9 cellular contexts compared by ENCODE assay signal in the genomic region with DNA sequence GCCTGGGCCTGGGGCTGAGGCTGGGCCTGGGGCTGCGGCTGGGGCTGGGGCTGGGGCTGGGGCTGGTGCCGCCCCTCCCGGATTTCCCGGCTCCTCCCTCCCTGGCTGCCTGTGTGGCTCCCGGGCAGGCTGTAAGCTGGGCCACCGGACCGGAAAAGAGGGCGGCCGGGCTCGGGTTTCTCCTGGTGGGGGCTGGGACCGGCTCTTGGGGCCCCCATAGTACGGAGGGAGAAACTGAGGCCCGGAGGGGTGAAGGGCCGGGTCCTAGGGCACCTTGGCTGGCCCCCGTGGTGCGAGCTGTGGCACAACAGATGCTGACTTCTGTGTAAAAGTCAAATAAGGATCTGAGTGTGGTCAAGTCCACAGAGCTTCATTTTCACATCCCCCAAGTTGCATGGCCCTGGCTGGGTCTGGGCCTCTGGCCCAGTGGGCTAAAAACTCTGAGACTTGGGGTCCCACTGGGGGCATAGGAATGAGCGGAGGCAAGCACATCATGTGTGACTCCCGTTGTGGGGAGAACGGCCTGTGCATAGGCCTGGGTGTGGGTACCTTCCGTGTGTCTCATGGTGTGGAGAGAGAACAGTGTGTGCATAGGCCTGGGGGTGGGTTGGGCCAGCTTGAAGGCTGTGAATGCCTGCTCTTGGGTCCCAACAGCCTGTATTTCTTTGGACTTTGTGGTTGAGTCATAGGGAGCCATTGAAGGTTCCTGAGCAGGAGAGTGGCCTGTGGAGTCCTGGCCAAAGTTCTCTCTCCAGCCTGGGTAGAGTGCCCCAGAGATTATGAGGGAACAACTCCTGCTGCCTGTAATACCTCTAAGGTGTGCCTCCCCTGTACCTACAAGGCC.
DNase-seq lines count a peak whose midpoint lies in the region; ATAC-seq and TF ChIP-seq lines count a peak whose summit lies in the region.
"Had no signal": no experiment of that assay in that cellular context is flagged by ENCODE, and none has a peak within 500 bp of the region (broad histone marks: within the 10 kb centered on the region; RNA-seq: fewer than 3 reads in every experiment).

No MANE protein-coding gene starts in this region.

- peaks cover 32 to 67% of the 10 kb centered on the region in 2 donors for H3K4me1 ChIP-seq in thoracic aorta (ENCODE audit: control insufficient read depth in 1 of 2, low read depth in 2 of 2)
- H3K4me1 ChIP-seq in Karpas-422 (ENCODE audit: low read length) = no peaks in the 10 kb centered on the region

- H3K9ac ChIP-seq in Karpas-422 (ENCODE audit: low read length) = no peak overlapping the region

- H3K27ac ChIP-seq in thoracic aorta (peak overlapping the region; percentile 3 to 27), Karpas-422 (ENCODE audit: low read length) (no peak overlapping the region)

- ATAC-seq in GM19455 (IDR thresholded peaks at IDR 0.05; ENCODE audit: unreplicated experiment) = peak; percentile 47
- peak; percentile 13 for ATAC-seq in thoracic aorta (ENCODE audit: insufficient number of reproducible peaks, low FRiP score, low read depth)

- H3K9me2 ChIP-seq in Karpas-422 (replicated peaks; ENCODE audit: insufficient read depth, low read length) = no peaks in the 10 kb centered on the region

- DNase-seq in iPS-NIHi7 (ENCODE audit: extremely low spot score) (peak; percentile 79), thoracic aorta (ENCODE audit: low spot score) (no peak), Karpas-422 (no peak), NCI-H1694 (lab: John Stamatoyannopoulos, UW) (no peak), erythroblast (lab: John Stamatoyannopoulos, UW) (no peak), anterior cingulate cortex (lab: John Stamatoyannopoulos, UW) (no peak)
- DNase-seq: stimulated activated CD4-positive, alpha-beta T cell treated with anti-CD3 and anti-CD28 coated beads, Interleukin-2, amount 100 ng/mL, for 48 hours had no signal

- no peaks in the 10 kb centered on the region for H4K20me1 ChIP-seq in Karpas-422 (ENCODE audit: insufficient read depth, low read depth, low read length)

- H3K36me3 ChIP-seq in thoracic aorta (no peaks in the 10 kb centered on the region), Karpas-422 (ENCODE audit: insufficient read depth, low read length) (no peaks in the 10 kb centered on the region)

- no peak for TF ChIP-seq POLR2A in erythroblast (IDR thresholded peaks at IDR 0.05; ENCODE audit: low read length)

- TF ChIP-seq CTCF in WI38 (IDR thresholded peaks at IDR 0.05; ENCODE audit: low read depth, low read length) = no peak
- TF ChIP-seq CTCF in thoracic aorta (IDR thresholded peaks at IDR 0.05) = no peak

- H3K9me3 ChIP-seq in thoracic aorta (no peaks in the 10 kb centered on the region), Karpas-422 (ENCODE audit: low read length) (no peaks in the 10 kb centered on the region)

- no peak overlapping the region for H3K4me2 ChIP-seq in Karpas-422 (ENCODE audit: low read depth, low read length, poor library complexity, severe bottlenecking)

- no peaks in the 10 kb centered on the region for H3K79me2 ChIP-seq in Karpas-422 (ENCODE audit: low read length)

- H2AFZ ChIP-seq in Karpas-422 (ENCODE audit: low read length) = no peak overlapping the region

- H3K4me3 ChIP-seq in WI38 (ENCODE audit: low read depth, low read length) (peak overlapping the region; percentile 50), thoracic aorta (peak overlapping the region; percentile 69), Karpas-422 (ENCODE audit: low read length) (no peak overlapping the region)

- H3K27me3 ChIP-seq in thoracic aorta (replicated peaks; ENCODE audit: insufficient read depth) (no peaks in the 10 kb centered on the region), Karpas-422 (ENCODE audit: low read length) (no peaks in the 10 kb centered on the region)
